Comparison of ENCODE assay signal across 8 cellular contexts in genomic region chr7:33904680-33905388, GRCh38.
DNase-seq lines count a peak whose midpoint lies in the region; ATAC-seq and TF ChIP-seq lines count a peak whose summit lies in the region.

No MANE protein-coding gene starts in this region.

- H3K36me3 Mint-ChIP-seq in nephron (ENCODE audit: low read depth) = peaks cover 9% of the 10 kb centered on the region

- ATAC-seq in HG03432 (IDR thresholded peaks at IDR 0.05; ENCODE audit: unreplicated experiment) = peak; percentile 52
- no peak for ATAC-seq in HG03354 (IDR thresholded peaks at IDR 0.05; ENCODE audit: poor library complexity, severe bottlenecking, unreplicated experiment)
- no peak for ATAC-seq in HG03457 (IDR thresholded peaks at IDR 0.05; ENCODE audit: unreplicated experiment)

- peaks cover 26% of the 10 kb centered on the region for H3K4me1 Mint-ChIP-seq in nephron

- H3K9me3 ChIP-seq in ES-I3 (ENCODE audit: control insufficient read depth, insufficient read depth, low read length) = no peaks in the 10 kb centered on the region

- peak; percentile 21 to 24 for DNase-seq in activated CD4-positive, alpha-beta T cell treated with anti-CD3 and anti-CD28 coated beads, Interleukin-2, amount 50 U/mL, for 48 hours
- DNase-seq in fibroblast of the conjunctiva (ENCODE audit: low read depth) (peak; percentile 22), cerebellar nuclear complex (lab: John Stamatoyannopoulos, UW) (no peak)

- H3K36me3 ChIP-seq in ES-I3 (ENCODE audit: insufficient read depth, low read length) = no peaks in the 10 kb centered on the region

- peaks cover 85% of the 10 kb centered on the region for H3K27me3 Mint-ChIP-seq in nephron (ENCODE audit: low read depth)

- H3K4me1 ChIP-seq in ES-I3 (ENCODE audit: insufficient read depth, low read length) = peaks cover 8% of the 10 kb centered on the region; the same call in 1 of the 2 replicates

- H3K4me3 Mint-ChIP-seq in nephron = peak overlapping the region; percentile 88 to 93 (median 92)

- H3K9ac ChIP-seq in ES-I3 (ENCODE audit: low read depth, low read length) = peak overlapping the region; percentile 56

- peak overlapping the region; percentile 68 to 79 (median 75) for H3K27ac Mint-ChIP-seq in nephron

- no peaks in the 10 kb centered on the region for H3K9me3 Mint-ChIP-seq in nephron

- no peak for TF ChIP-seq CTCF in nephron (IDR thresholded peaks at IDR 0.05; ENCODE audit: unreplicated experiment in 3 of 3)

Comparison
In these comparisons a context has a peak if more than half of its experiments do, and no peak if none do; other contexts are left out.
1. DNase-seq: peak in activated CD4-positive, alpha-beta T cell treated with anti-CD3 and anti-CD28 coated beads, Interleukin-2, amount 50 U/mL, for 48 hours (2 of 2) and fibroblast of the conjunctiva (single experiment); none in cerebellar nuclear complex (0 of 2).